In genomic region chr16:10579575-10579964, GRCh38 we compare ENCODE assay signal across 9 cellular contexts. TPM values are rescaled to one million over a fixed set of nuclear protein-coding genes. Genes with fewer than 3 reads are reported as not detected.
A peak's percentile ranks its signal among the peaks of the same experiment; 100 is the strongest.
DNase-seq lines count a peak whose midpoint lies in the region; ATAC-seq and TF ChIP-seq lines count a peak whose summit lies in the region.
"Had no signal": no experiment of that assay in that cellular context is flagged by ENCODE, and none has a peak within 500 bp of the region (broad histone marks: within the 10 kb centered on the region; RNA-seq: fewer than 3 reads in every experiment).

No MANE protein-coding gene starts in this region.

- CTCF ChIA-PET in Caco-2 (lab: Charles Lee), result interaction anchor here (0.8 kb wide), 1 partner anchor 42 kb away, joined by 3 read pairs; no protein-coding TSS in a partner anchor
- CTCF ChIA-PET in activated B cell treated with CpG ODN at 0.5 μM for 24 hours (lab: Charles Lee), result interaction anchor here (1.1 kb wide), 1 partner anchor 339 kb away, joined by 3 read pairs; no protein-coding TSS in a partner anchor

- H3K27ac ChIP-seq in iPS DF 6.9 (ENCODE audit: low read length), result no peak overlapping the region
- peak overlapping the region; percentile 97 for H3K27ac ChIP-seq in rectal smooth muscle tissue (ENCODE audit: low read depth, low read length)
- no peak overlapping the region for H3K27ac ChIP-seq in effector memory CD4-positive, alpha-beta T cell (ENCODE audit: insufficient read depth, low read length, poor library complexity, severe bottlenecking)

- intact Hi-C loops in Caco-2 (cut with micrococcal nuclease; ENCODE audit: unreplicated experiment), result no loop called here
- intact Hi-C loops in activated B cell treated with CpG ODN at 0.5 μM for 24 hours (cut with micrococcal nuclease), result no loop called here

- ATAC-seq in activated B cell treated with CpG ODN at 0.5 μM for 24 hours (ENCODE audit: low read depth) (no peak), GM19035 (IDR thresholded peaks at IDR 0.05; ENCODE audit: unreplicated experiment) (no peak)
- no peak for ATAC-seq in activated naive CD4-positive, alpha-beta T cell treated with anti-CD3 and anti-CD28 coated beads, Interleukin-2, amount 50 U/mL, for 72 hours

- H3K36me3 ChIP-seq in Caco-2 (ENCODE audit: control insufficient read depth, insufficient read depth, low read length) (no peaks in the 10 kb centered on the region), iPS DF 6.9 (ENCODE audit: control insufficient read depth, insufficient read depth, low read length) (no peaks in the 10 kb centered on the region), rectal smooth muscle tissue (ENCODE audit: control insufficient read depth, insufficient read depth, low read length) (no peaks in the 10 kb centered on the region)
- no peaks in the 10 kb centered on the region for H3K36me3 ChIP-seq in effector memory CD4-positive, alpha-beta T cell (ENCODE audit: control insufficient read depth, insufficient read depth, low read length)

- TF ChIP-seq CTCF in Caco-2 (IDR thresholded peaks at IDR 0.05; ENCODE audit: insufficient read depth in 1 of 2, low read depth in 1 of 2, low read length in 1 of 2, severe bottlenecking in 1 of 2, unreplicated experiment in 1 of 2) (no peak), activated B cell treated with CpG ODN at 0.5 μM for 24 hours (IDR thresholded peaks at IDR 0.05) (no peak)

- H3K36me3 Mint-ChIP-seq in Caco-2 (ENCODE audit: insufficient read depth, unreplicated experiment) (peaks cover 17% of the 10 kb centered on the region), activated B cell treated with CpG ODN at 0.5 μM for 24 hours (ENCODE audit: low read depth) (no peaks in the 10 kb centered on the region)
- H3K36me3 Mint-ChIP-seq in activated naive CD4-positive, alpha-beta T cell treated with anti-CD3 and anti-CD28 coated beads, Interleukin-2, amount 50 U/mL, for 72 hours, result no peaks in the 10 kb centered on the region

- WGBS in iPS DF 6.9 (ENCODE audit: insufficient coverage, insufficient read length), result no CpG with 5 or more reads among the region's 6 CpGs

- H3K4me3 ChIP-seq in Caco-2 (ENCODE audit: low read depth, low read length) (peak overlapping the region; percentile 96), iPS DF 6.9 (ENCODE audit: low read length) (peak overlapping the region; percentile 54; the same call in 1 of the 2 replicates), rectal smooth muscle tissue (ENCODE audit: low read length) (peak overlapping the region; percentile 84)
- no peak overlapping the region for H3K4me3 ChIP-seq in effector memory CD4-positive, alpha-beta T cell (ENCODE audit: insufficient read depth, low read depth, low read length, poor library complexity, severe bottlenecking)

- H3K4me1 ChIP-seq in Caco-2, result peaks cover 46% of the 10 kb centered on the region
- H3K4me1 ChIP-seq in iPS DF 6.9 (ENCODE audit: control insufficient read depth, insufficient read depth, low read length), result peaks cover 14% of the 10 kb centered on the region
- peaks cover 43% of the 10 kb centered on the region for H3K4me1 ChIP-seq in rectal smooth muscle tissue (ENCODE audit: control insufficient read depth, insufficient read depth, low read length)
- H3K4me1 ChIP-seq in effector memory CD4-positive, alpha-beta T cell (ENCODE audit: control insufficient read depth, insufficient read depth, low read length, poor library complexity, severe bottlenecking), result no peaks in the 10 kb centered on the region

- H3K9ac ChIP-seq in rectal smooth muscle tissue (ENCODE audit: low read length), result peak overlapping the region; percentile 83

- in situ Hi-C loops in G401 (cut with HindIII; ENCODE audit: low sequenced_read_pairs), result no loop called here

- no peaks in the 10 kb centered on the region for H3K27me3 Mint-ChIP-seq in Caco-2 (ENCODE audit: insufficient read depth, unreplicated experiment)
- H3K27me3 Mint-ChIP-seq in activated B cell treated with CpG ODN at 0.5 μM for 24 hours, result peaks cover 41% of the 10 kb centered on the region

- H3K9me3 Mint-ChIP-seq in Caco-2 (ENCODE audit: unreplicated experiment) (peaks cover 13% of the 10 kb centered on the region), activated B cell treated with CpG ODN at 0.5 μM for 24 hours (no peaks in the 10 kb centered on the region)
- H3K9me3 Mint-ChIP-seq in activated naive CD4-positive, alpha-beta T cell treated with anti-CD3 and anti-CD28 coated beads, Interleukin-2, amount 50 U/mL, for 72 hours, result no peaks in the 10 kb centered on the region

- H3K27ac Mint-ChIP-seq in Caco-2 (ENCODE audit: unreplicated experiment), result peak overlapping the region; percentile 79
- no peak overlapping the region for H3K27ac Mint-ChIP-seq in activated B cell treated with CpG ODN at 0.5 μM for 24 hours
- H3K27ac Mint-ChIP-seq in activated naive CD4-positive, alpha-beta T cell treated with anti-CD3 and anti-CD28 coated beads, Interleukin-2, amount 50 U/mL, for 72 hours, result no peak overlapping the region

- peaks cover 48% of the 10 kb centered on the region for H3K4me1 Mint-ChIP-seq in Caco-2 (ENCODE audit: low read depth, unreplicated experiment)
- peaks cover 7% of the 10 kb centered on the region for H3K4me1 Mint-ChIP-seq in activated B cell treated with CpG ODN at 0.5 μM for 24 hours

- BruUV-seq in Caco-2 (replicated peaks; lab: Mats Ljungman, UMichigan), result no TSS peak

- DNase-seq in Caco-2 (no peak), activated B cell treated with CpG ODN at 0.5 μM for 24 hours (no peak), iPS DF 6.9 (ENCODE audit: low read depth, low spot score) (no peak), G401 (ENCODE audit: low spot score) (no peak)
- DNase-seq in effector memory CD4-positive, alpha-beta T cell, result no peak
- DNase-seq in activated naive CD4-positive, alpha-beta T cell treated with anti-CD3 and anti-CD28 coated beads, Interleukin-2, amount 50 U/mL, for 72 hours (ENCODE audit: low spot score in 2 of 2), result no peak

- H3K4me3 Mint-ChIP-seq in Caco-2 (ENCODE audit: unreplicated experiment), result peak overlapping the region; percentile 90
- peak overlapping the region; percentile 15 for H3K4me3 Mint-ChIP-seq in activated B cell treated with CpG ODN at 0.5 μM for 24 hours

- POLR2A ChIA-PET in Caco-2 (lab: Charles Lee) (interaction anchor here (1.8 kb wide), 1 partner anchor 43 kb away, joined by 9 read pairs; no protein-coding TSS in a partner anchor), activated B cell treated with CpG ODN at 0.5 μM for 24 hours (lab: Charles Lee) (no interaction called here)

- 0 out of 2 replicates have a peak, but pooled peaks cover 4% of the 10 kb centered on the region for H3K9me3 ChIP-seq in Caco-2
- H3K9me3 ChIP-seq in iPS DF 6.9 (ENCODE audit: control insufficient read depth, insufficient read depth, low read length), result no peaks in the 10 kb centered on the region
- H3K9me3 ChIP-seq in effector memory CD4-positive, alpha-beta T cell (ENCODE audit: control insufficient read depth, low read length), result no peaks in the 10 kb centered on the region

- H3K27me3 ChIP-seq in Caco-2 (replicated peaks; ENCODE audit: control insufficient read depth, insufficient read depth, low read length) (no peaks in the 10 kb centered on the region), iPS DF 6.9 (ENCODE audit: control insufficient read depth, insufficient read depth, low read length) (no peaks in the 10 kb centered on the region), rectal smooth muscle tissue (ENCODE audit: control insufficient read depth, insufficient read depth, low read length) (no peaks in the 10 kb centered on the region)
- H3K27me3 ChIP-seq in effector memory CD4-positive, alpha-beta T cell (replicated peaks; ENCODE audit: control insufficient read depth, insufficient read depth, low read length, poor library complexity, severe bottlenecking), result peaks cover 15% of the 10 kb centered on the region

RNA-seq across cellular contexts. Expression of gene EMP2, which starts 0.8 kb away (rescaled TPM):
- total RNA-seq in Caco-2 (2022), result 187 and 198 TPM in 2 replicates
- 0.20 TPM in 1 of 2 replicates, not detected in the other for total RNA-seq in activated B cell treated with CpG ODN at 0.5 μM for 24 hours
- total RNA-seq in G401 (2014; rRNA removed; shearing (Covaris generic)), result 3.3 and 6.3 TPM in 2 replicates
- total RNA-seq in activated naive CD4-positive, alpha-beta T cell treated with anti-CD3 and anti-CD28 coated beads, Interleukin-2, amount 50 U/mL, for 72 hours, result not detected
- total RNA-seq: activated CD8-positive, alpha-beta memory T cell treated with anti-CD3 and anti-CD28 coated beads for 36 hours had no signal

Comparison
In these comparisons a context has a peak if more than half of its experiments do, and no peak if none do; other contexts are left out.
1. RNA of gene EMP2, which starts 0.8 kb away (total RNA-seq): 187 to 198 TPM in Caco-2; 3.3 to 6.3 TPM in G401, not detected in activated naive CD4-positive, alpha-beta T cell treated with anti-CD3 and anti-CD28 coated beads, Interleukin-2, amount 50 U/mL, for 72 hours and 0.20 TPM in activated B cell treated with CpG ODN at 0.5 μM for 24 hours; every median in the first group is over 10 times any median in the second.